ENCODE assay signal across 2 cellular contexts in the genomic region with DNA sequence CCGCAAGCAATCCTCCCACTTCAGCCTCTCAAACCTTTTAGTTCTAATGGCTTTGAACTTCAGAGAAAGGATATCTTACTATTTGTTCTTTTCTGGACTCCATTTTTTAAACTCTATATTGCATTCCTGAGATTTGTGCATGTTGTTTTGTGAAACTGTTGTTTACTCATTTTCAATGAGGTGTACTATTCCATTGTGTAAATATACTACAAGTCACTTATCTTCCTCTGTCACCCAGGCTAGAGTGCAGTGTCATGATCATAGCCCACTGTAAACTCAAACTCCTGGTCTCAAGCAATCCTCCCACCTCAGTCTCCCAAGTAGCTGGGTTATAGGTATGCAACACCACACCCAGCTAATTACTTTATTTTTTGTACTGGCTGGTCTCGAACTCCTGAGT.
TF ChIP-seq lines count a peak whose summit lies in the region.

No MANE protein-coding gene starts in this region.

TF ChIP-seq in HepG2, 621 proteins besides CTCF, POLR2A, EP300 and RAD21 (continued from another document and continues in another):
- TF ChIP-seq EEA1 (CRISPR knock-in tag; IDR thresholded peaks at IDR 0.05; ENCODE audit: borderline replicate concordance) (no peak), HOXD1 (CRISPR knock-in tag; IDR thresholded peaks at IDR 0.05) (no peak), NFE2 (CRISPR knock-in tag; IDR thresholded peaks at IDR 0.05) (no peak), TEAD3 (CRISPR knock-in tag; optimal IDR thresholded peaks at IDR 0.05; ENCODE audit: borderline replicate concordance) (peak; percentile 10), ZNF556 (CRISPR knock-in tag; IDR thresholded peaks at IDR 0.05; ENCODE audit: borderline replicate concordance) (no peak)
- TF ChIP-seq, protein P1, sequence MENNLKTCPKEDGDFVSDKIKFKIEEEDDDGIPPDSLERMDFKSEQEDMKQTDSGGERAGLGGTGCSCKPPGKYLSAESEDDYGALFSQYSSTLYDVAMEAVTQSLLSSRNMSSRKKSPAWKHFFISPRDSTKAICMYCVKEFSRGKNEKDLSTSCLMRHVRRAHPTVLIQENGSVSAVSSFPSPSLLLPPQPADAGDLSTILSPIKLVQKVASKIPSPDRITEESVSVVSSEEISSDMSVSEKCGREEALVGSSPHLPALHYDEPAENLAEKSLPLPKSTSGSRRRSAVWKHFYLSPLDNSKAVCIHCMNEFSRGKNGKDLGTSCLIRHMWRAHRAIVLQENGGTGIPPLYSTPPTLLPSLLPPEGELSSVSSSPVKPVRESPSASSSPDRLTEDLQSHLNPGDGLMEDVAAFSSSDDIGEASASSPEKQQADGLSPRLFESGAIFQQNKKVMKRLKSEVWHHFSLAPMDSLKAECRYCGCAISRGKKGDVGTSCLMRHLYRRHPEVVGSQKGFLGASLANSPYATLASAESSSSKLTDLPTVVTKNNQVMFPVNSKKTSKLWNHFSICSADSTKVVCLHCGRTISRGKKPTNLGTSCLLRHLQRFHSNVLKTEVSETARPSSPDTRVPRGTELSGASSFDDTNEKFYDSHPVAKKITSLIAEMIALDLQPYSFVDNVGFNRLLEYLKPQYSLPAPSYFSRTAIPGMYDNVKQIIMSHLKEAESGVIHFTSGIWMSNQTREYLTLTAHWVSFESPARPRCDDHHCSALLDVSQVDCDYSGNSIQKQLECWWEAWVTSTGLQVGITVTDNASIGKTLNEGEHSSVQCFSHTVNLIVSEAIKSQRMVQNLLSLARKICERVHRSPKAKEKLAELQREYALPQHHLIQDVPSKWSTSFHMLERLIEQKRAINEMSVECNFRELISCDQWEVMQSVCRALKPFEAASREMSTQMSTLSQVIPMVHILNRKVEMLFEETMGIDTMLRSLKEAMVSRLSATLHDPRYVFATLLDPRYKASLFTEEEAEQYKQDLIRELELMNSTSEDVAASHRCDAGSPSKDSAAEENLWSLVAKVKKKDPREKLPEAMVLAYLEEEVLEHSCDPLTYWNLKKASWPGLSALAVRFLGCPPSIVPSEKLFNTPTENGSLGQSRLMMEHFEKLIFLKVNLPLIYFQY (CRISPR knock-in tag; IDR thresholded peaks at IDR 0.05; ENCODE audit: borderline replicate concordance), result no peak
- TF ChIP-seq, protein P2, sequence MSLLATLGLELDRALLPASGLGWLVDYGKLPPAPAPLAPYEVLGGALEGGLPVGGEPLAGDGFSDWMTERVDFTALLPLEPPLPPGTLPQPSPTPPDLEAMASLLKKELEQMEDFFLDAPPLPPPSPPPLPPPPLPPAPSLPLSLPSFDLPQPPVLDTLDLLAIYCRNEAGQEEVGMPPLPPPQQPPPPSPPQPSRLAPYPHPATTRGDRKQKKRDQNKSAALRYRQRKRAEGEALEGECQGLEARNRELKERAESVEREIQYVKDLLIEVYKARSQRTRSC (CRISPR knock-in tag; IDR thresholded peaks at IDR 0.05; ENCODE audit: low read depth), result no peak
- TF ChIP-seq, protein P3, sequence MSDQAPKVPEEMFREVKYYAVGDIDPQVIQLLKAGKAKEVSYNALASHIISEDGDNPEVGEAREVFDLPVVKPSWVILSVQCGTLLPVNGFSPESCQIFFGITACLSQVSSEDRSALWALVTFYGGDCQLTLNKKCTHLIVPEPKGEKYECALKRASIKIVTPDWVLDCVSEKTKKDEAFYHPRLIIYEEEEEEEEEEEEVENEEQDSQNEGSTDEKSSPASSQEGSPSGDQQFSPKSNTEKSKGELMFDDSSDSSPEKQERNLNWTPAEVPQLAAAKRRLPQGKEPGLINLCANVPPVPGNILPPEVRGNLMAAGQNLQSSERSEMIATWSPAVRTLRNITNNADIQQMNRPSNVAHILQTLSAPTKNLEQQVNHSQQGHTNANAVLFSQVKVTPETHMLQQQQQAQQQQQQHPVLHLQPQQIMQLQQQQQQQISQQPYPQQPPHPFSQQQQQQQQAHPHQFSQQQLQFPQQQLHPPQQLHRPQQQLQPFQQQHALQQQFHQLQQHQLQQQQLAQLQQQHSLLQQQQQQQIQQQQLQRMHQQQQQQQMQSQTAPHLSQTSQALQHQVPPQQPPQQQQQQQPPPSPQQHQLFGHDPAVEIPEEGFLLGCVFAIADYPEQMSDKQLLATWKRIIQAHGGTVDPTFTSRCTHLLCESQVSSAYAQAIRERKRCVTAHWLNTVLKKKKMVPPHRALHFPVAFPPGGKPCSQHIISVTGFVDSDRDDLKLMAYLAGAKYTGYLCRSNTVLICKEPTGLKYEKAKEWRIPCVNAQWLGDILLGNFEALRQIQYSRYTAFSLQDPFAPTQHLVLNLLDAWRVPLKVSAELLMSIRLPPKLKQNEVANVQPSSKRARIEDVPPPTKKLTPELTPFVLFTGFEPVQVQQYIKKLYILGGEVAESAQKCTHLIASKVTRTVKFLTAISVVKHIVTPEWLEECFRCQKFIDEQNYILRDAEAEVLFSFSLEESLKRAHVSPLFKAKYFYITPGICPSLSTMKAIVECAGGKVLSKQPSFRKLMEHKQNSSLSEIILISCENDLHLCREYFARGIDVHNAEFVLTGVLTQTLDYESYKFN (CRISPR knock-in tag; conservative IDR thresholded peaks at IDR 0.05), result peak; percentile 23; the same call in 1 of the 2 replicates
- TF ChIP-seq, protein P4, sequence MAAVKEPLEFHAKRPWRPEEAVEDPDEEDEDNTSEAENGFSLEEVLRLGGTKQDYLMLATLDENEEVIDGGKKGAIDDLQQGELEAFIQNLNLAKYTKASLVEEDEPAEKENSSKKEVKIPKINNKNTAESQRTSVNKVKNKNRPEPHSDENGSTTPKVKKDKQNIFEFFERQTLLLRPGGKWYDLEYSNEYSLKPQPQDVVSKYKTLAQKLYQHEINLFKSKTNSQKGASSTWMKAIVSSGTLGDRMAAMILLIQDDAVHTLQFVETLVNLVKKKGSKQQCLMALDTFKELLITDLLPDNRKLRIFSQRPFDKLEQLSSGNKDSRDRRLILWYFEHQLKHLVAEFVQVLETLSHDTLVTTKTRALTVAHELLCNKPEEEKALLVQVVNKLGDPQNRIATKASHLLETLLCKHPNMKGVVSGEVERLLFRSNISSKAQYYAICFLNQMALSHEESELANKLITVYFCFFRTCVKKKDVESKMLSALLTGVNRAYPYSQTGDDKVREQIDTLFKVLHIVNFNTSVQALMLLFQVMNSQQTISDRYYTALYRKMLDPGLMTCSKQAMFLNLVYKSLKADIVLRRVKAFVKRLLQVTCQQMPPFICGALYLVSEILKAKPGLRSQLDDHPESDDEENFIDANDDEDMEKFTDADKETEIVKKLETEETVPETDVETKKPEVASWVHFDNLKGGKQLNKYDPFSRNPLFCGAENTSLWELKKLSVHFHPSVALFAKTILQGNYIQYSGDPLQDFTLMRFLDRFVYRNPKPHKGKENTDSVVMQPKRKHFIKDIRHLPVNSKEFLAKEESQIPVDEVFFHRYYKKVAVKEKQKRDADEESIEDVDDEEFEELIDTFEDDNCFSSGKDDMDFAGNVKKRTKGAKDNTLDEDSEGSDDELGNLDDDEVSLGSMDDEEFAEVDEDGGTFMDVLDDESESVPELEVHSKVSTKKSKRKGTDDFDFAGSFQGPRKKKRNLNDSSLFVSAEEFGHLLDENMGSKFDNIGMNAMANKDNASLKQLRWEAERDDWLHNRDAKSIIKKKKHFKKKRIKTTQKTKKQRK (IDR thresholded peaks at IDR 0.05; ENCODE audit: low read length), result no peak

TF ChIP-seq in K562, 482 proteins besides CTCF, POLR2A, EP300 and RAD21 (continued from another document):
- TF ChIP-seq, protein P5, sequence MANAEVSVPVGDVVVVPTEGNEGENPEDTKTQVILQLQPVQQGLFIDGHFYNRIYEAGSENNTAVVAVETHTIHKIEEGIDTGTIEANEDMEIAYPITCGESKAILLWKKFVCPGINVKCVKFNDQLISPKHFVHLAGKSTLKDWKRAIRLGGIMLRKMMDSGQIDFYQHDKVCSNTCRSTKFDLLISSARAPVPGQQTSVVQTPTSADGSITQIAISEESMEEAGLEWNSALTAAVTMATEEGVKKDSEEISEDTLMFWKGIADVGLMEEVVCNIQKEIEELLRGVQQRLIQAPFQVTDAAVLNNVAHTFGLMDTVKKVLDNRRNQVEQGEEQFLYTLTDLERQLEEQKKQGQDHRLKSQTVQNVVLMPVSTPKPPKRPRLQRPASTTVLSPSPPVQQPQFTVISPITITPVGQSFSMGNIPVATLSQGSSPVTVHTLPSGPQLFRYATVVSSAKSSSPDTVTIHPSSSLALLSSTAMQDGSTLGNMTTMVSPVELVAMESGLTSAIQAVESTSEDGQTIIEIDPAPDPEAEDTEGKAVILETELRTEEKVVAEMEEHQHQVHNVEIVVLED (CRISPR knock-in tag; IDR thresholded peaks at IDR 0.05), result no peak
- TF ChIP-seq SMARCC2 (IDR thresholded peaks at IDR 0.05; ENCODE audit: low read depth) (no peak), CBX8 (IDR thresholded peaks at IDR 0.05; ENCODE audit: borderline replicate concordance, extremely low read depth, low read depth, low read length, poor library complexity, severe bottlenecking) (no peak), TAF15 (IDR thresholded peaks at IDR 0.05; ENCODE audit: low read depth, low read length) (no peak), RFX1 (IDR thresholded peaks at IDR 0.05) (no peak), HDAC6 (IDR thresholded peaks at IDR 0.05; ENCODE audit: low read depth, low read length) (no peak), FOXA3 (CRISPR knock-in tag; conservative IDR thresholded peaks at IDR 0.05 in 1 of 2, IDR thresholded peaks at IDR 0.05 in 1 of 2) (peak in 1 of 2 experiments; percentile 46; a peak in 1 of 4 replicates)
- TF ChIP-seq, protein P6, sequence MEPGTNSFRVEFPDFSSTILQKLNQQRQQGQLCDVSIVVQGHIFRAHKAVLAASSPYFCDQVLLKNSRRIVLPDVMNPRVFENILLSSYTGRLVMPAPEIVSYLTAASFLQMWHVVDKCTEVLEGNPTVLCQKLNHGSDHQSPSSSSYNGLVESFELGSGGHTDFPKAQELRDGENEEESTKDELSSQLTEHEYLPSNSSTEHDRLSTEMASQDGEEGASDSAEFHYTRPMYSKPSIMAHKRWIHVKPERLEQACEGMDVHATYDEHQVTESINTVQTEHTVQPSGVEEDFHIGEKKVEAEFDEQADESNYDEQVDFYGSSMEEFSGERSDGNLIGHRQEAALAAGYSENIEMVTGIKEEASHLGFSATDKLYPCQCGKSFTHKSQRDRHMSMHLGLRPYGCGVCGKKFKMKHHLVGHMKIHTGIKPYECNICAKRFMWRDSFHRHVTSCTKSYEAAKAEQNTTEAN (CRISPR knock-in tag; IDR thresholded peaks at IDR 0.05), result no peak
- TF ChIP-seq, protein P7, sequence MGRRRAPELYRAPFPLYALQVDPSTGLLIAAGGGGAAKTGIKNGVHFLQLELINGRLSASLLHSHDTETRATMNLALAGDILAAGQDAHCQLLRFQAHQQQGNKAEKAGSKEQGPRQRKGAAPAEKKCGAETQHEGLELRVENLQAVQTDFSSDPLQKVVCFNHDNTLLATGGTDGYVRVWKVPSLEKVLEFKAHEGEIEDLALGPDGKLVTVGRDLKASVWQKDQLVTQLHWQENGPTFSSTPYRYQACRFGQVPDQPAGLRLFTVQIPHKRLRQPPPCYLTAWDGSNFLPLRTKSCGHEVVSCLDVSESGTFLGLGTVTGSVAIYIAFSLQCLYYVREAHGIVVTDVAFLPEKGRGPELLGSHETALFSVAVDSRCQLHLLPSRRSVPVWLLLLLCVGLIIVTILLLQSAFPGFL (CRISPR knock-in tag; IDR thresholded peaks at IDR 0.05), result no peak
- TF ChIP-seq, protein P8, sequence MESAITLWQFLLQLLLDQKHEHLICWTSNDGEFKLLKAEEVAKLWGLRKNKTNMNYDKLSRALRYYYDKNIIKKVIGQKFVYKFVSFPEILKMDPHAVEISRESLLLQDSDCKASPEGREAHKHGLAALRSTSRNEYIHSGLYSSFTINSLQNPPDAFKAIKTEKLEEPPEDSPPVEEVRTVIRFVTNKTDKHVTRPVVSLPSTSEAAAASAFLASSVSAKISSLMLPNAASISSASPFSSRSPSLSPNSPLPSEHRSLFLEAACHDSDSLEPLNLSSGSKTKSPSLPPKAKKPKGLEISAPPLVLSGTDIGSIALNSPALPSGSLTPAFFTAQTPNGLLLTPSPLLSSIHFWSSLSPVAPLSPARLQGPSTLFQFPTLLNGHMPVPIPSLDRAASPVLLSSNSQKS (CRISPR knock-in tag; IDR thresholded peaks at IDR 0.05), result no peak
- TF ChIP-seq, protein P9, sequence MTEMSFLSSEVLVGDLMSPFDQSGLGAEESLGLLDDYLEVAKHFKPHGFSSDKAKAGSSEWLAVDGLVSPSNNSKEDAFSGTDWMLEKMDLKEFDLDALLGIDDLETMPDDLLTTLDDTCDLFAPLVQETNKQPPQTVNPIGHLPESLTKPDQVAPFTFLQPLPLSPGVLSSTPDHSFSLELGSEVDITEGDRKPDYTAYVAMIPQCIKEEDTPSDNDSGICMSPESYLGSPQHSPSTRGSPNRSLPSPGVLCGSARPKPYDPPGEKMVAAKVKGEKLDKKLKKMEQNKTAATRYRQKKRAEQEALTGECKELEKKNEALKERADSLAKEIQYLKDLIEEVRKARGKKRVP (CRISPR knock-in tag; IDR thresholded peaks at IDR 0.05), result no peak
